ENCODE assay signal across 11 cellular contexts in the genomic region with DNA sequence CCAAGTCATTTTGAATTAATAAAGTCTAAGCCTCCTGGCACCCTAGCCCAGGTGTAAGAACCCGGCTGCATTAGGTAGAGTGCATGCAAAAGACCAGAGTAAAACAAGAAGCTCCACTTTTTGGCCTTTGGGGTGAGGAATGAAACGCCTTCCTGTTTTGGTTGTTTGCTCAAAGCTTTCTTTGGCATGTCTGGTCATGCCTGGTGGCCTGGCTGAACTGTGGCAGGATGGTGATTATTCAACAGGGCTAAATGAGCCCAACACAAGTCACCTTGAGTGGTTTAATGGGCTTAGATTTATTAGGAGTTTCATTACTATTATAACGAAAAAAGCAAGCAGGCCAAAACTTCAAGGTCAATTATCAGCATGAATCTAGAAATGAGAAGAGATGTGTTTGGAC. TPM values are rescaled to one million over a fixed set of nuclear protein-coding genes. Genes with fewer than 3 reads are reported as not detected.
A peak's percentile ranks its signal among the peaks of the same experiment; 100 is the strongest.
DNase-seq lines count a peak whose midpoint lies in the region; ATAC-seq and TF ChIP-seq lines count a peak whose summit lies in the region.
"Had no signal": no experiment of that assay in that cellular context is flagged by ENCODE, and none has a peak within 500 bp of the region (broad histone marks: within the 10 kb centered on the region; RNA-seq: fewer than 3 reads in every experiment).

No MANE protein-coding gene starts in this region.

- POLR2A ChIA-PET in IMR-90 (lab: Charles Lee; ENCODE audit: unreplicated experiment) = no interaction called here

- H3K27ac ChIP-seq in IMR-90 (ENCODE audit: insufficient read depth, low read length) = peak overlapping the region; percentile 52; the same call in 1 of the 2 replicates
- H3K27ac ChIP-seq in effector memory CD4-positive, alpha-beta T cell (ENCODE audit: insufficient read depth, low read length, poor library complexity, severe bottlenecking) = no peak overlapping the region

- H3K4ac ChIP-seq in IMR-90 (ENCODE audit: low read depth, low read length) = peak overlapping the region; percentile 97

- H4K8ac ChIP-seq in IMR-90 (ENCODE audit: low read depth in 2 of 2, low read length in 2 of 2) = peak overlapping the region; percentile 11 to 93; a peak in 3 of 4 replicates

- H2BK15ac ChIP-seq in IMR-90 (ENCODE audit: low read depth, low read length) = peak overlapping the region; percentile 45; the same call in 2 of the 3 replicates

- peak overlapping the region; percentile 68 for H2BK5ac ChIP-seq in IMR-90 (ENCODE audit: low read depth, low read length, poor library complexity, severe bottlenecking)

- no peak overlapping the region for H3K4me3 Mint-ChIP-seq in activated T-helper 1 cell treated with anti-CD3 and anti-CD28 coated beads, Interleukin-12 subunit alpha, Interleukin-12 subunit beta, Interleukin-2, Interleukin-4 antibody, amounts not matched to agents 30 ng/mL and 10 ng/mL and 1 ng/mL, durations not matched to agents 14 hours and 24 hours and 36 hours
- no peak overlapping the region for H3K4me3 Mint-ChIP-seq in memory B cell

- H3K4me1 Mint-ChIP-seq in activated T-helper 1 cell treated with anti-CD3 and anti-CD28 coated beads, Interleukin-12 subunit alpha, Interleukin-12 subunit beta, Interleukin-2, Interleukin-4 antibody, amounts not matched to agents 30 ng/mL and 10 ng/mL and 1 ng/mL, durations not matched to agents 14 hours and 24 hours and 36 hours (ENCODE audit: low read depth) = peaks cover 27% of the 10 kb centered on the region
- no peaks in the 10 kb centered on the region for H3K4me1 Mint-ChIP-seq in memory B cell

- H4K91ac ChIP-seq in IMR-90 (ENCODE audit: insufficient read depth, low read depth, low read length) = peak overlapping the region; percentile 79; the same call in 1 of the 2 replicates

- H3K9me1 ChIP-seq in IMR-90 (ENCODE audit: insufficient read depth, low read length) = peaks cover 16% of the 10 kb centered on the region

- peak overlapping the region; percentile 11 for H3K27ac Mint-ChIP-seq in activated T-helper 1 cell treated with anti-CD3 and anti-CD28 coated beads, Interleukin-12 subunit alpha, Interleukin-12 subunit beta, Interleukin-2, Interleukin-4 antibody, amounts not matched to agents 30 ng/mL and 10 ng/mL and 1 ng/mL, durations not matched to agents 14 hours and 24 hours and 36 hours
- peak overlapping the region; percentile 1 for H3K27ac Mint-ChIP-seq in memory B cell
- H3K27ac Mint-ChIP-seq: progenitor cell of endocrine pancreas had no signal

- H4K20me1 ChIP-seq in IMR-90 (ENCODE audit: insufficient read depth, low read length) = no peaks in the 10 kb centered on the region

- H3K36me3 ChIP-seq in IMR-90 (ENCODE audit: control insufficient read depth, insufficient read depth, low read length) = peaks cover 17% of the 10 kb centered on the region
- no peaks in the 10 kb centered on the region for H3K36me3 ChIP-seq in effector memory CD4-positive, alpha-beta T cell (ENCODE audit: control insufficient read depth, insufficient read depth, low read length)

- no peak for TF ChIP-seq CTCF in IMR-90 (conservative IDR thresholded peaks at IDR 0.05; ENCODE audit: low read depth, low read length)

- no peak for ATAC-seq in IMR-90 (ENCODE audit: low read depth)
- peak; percentile 44 for ATAC-seq in memory B cell (ENCODE audit: low read depth)
- ATAC-seq in GM19023 (IDR thresholded peaks at IDR 0.05; ENCODE audit: unreplicated experiment) = no peak
- no peak for ATAC-seq in GM19328 (IDR thresholded peaks at IDR 0.05; ENCODE audit: unreplicated experiment)

- BruUV-seq in IMR-90 (replicated peaks; lab: Mats Ljungman, UMichigan) = no TSS peak

- H2AK9ac ChIP-seq in IMR-90 (replicated peaks; ENCODE audit: low read depth, low read length, poor library complexity) = peak overlapping the region; percentile 26

- DNase-seq in DMS79 treated with DMSO at 0.1 percent for 48 hours (lab: John Stamatoyannopoulos, UW) (peak; percentile 91), IMR-90 (no peak), memory B cell (ENCODE audit: low spot score in 2 of 2) (no peak), cardiac septum (ENCODE audit: low spot score) (no peak)
- no peak for DNase-seq in activated T-helper 1 cell treated with anti-CD3 and anti-CD28 coated beads, Interleukin-12 subunit alpha, Interleukin-12 subunit beta, Interleukin-2, Interleukin-4 antibody, amounts not matched to agents 30 ng/mL and 10 ng/mL and 1 ng/mL, durations not matched to agents 14 hours and 24 hours and 36 hours (ENCODE audit: low spot score)
- no peak for DNase-seq in effector memory CD4-positive, alpha-beta T cell
- DNase-seq: amygdala, T1000 had no signal

- H2BK20ac ChIP-seq in IMR-90 (ENCODE audit: low read depth, low read length) = peak overlapping the region; percentile 94

- H3K36me3 Mint-ChIP-seq in activated T-helper 1 cell treated with anti-CD3 and anti-CD28 coated beads, Interleukin-12 subunit alpha, Interleukin-12 subunit beta, Interleukin-2, Interleukin-4 antibody, amounts not matched to agents 30 ng/mL and 10 ng/mL and 1 ng/mL, durations not matched to agents 14 hours and 24 hours and 36 hours (ENCODE audit: low read depth) = peaks cover 22% of the 10 kb centered on the region
- H3K36me3 Mint-ChIP-seq in memory B cell = peaks cover 6% of the 10 kb centered on the region

- no peak for TF ChIP-seq POLR2A in IMR-90 (IDR thresholded peaks at IDR 0.05; ENCODE audit: low read depth, low read length)

- H3K56ac ChIP-seq in IMR-90 (ENCODE audit: extremely low read depth, insufficient read depth, low read length) = peak overlapping the region; percentile 24; the same call in 1 of the 2 replicates

- peak overlapping the region; percentile 96; the same call in 1 of the 2 replicates for H3K23ac ChIP-seq in IMR-90 (ENCODE audit: low read depth, low read length)

- H2AK5ac ChIP-seq in IMR-90 (ENCODE audit: low read depth, low read length) = peak overlapping the region; percentile 93; the same call in 1 of the 2 replicates

- in situ Hi-C loops in IMR-90 (cut with MboI; ENCODE audit: low sequenced_read_pairs) = no loop called here

- peak overlapping the region; percentile 78 for H2BK120ac ChIP-seq in IMR-90 (ENCODE audit: low read depth, low read length)

- peaks cover 27% of the 10 kb centered on the region for H3K4me1 ChIP-seq in IMR-90 (ENCODE audit: control insufficient read depth, insufficient read depth, low read length)
- H3K4me1 ChIP-seq in effector memory CD4-positive, alpha-beta T cell (ENCODE audit: control insufficient read depth, insufficient read depth, low read length, poor library complexity, severe bottlenecking) = no peaks in the 10 kb centered on the region

- no peaks in the 10 kb centered on the region for H3K27me3 ChIP-seq in IMR-90 (ENCODE audit: control insufficient read depth, insufficient read depth, low read length)
- H3K27me3 ChIP-seq in effector memory CD4-positive, alpha-beta T cell (replicated peaks; ENCODE audit: control insufficient read depth, insufficient read depth, low read length, poor library complexity, severe bottlenecking) = no peaks in the 10 kb centered on the region

- H3K27me3 Mint-ChIP-seq in activated T-helper 1 cell treated with anti-CD3 and anti-CD28 coated beads, Interleukin-12 subunit alpha, Interleukin-12 subunit beta, Interleukin-2, Interleukin-4 antibody, amounts not matched to agents 30 ng/mL and 10 ng/mL and 1 ng/mL, durations not matched to agents 14 hours and 24 hours and 36 hours (ENCODE audit: insufficient read depth) = no peaks in the 10 kb centered on the region
- no peaks in the 10 kb centered on the region for H3K27me3 Mint-ChIP-seq in memory B cell
- H3K27me3 Mint-ChIP-seq: progenitor cell of endocrine pancreas had no signal

- peak overlapping the region; percentile 89 for H3K18ac ChIP-seq in IMR-90 (ENCODE audit: low read depth, low read length)

- H3K79me1 ChIP-seq in IMR-90 (ENCODE audit: low read depth in 1 of 2, low read length in 2 of 2) = peaks cover 7 to 28% of the 10 kb centered on the region in 2 experiments; a peak in 3 of 4 replicates

- H3K9me3 ChIP-seq in IMR-90 (ENCODE audit: control insufficient read depth, insufficient read depth, low read length) = no peaks in the 10 kb centered on the region
- no peaks in the 10 kb centered on the region for H3K9me3 ChIP-seq in effector memory CD4-positive, alpha-beta T cell (ENCODE audit: control insufficient read depth, low read length)

- H3K9me3 Mint-ChIP-seq in activated T-helper 1 cell treated with anti-CD3 and anti-CD28 coated beads, Interleukin-12 subunit alpha, Interleukin-12 subunit beta, Interleukin-2, Interleukin-4 antibody, amounts not matched to agents 30 ng/mL and 10 ng/mL and 1 ng/mL, durations not matched to agents 14 hours and 24 hours and 36 hours = no peaks in the 10 kb centered on the region
- H3K9me3 Mint-ChIP-seq in memory B cell = no peaks in the 10 kb centered on the region

- CTCF ChIA-PET in IMR-90 (lab: Yijun Ruan, JAX) = interaction anchor here (0.9 kb wide), 1 partner anchor 81 kb away, joined by 4 read pairs; no protein-coding TSS in a partner anchor

- H3K9ac ChIP-seq in IMR-90 (ENCODE audit: low read depth, low read length) = no peak overlapping the region

- 94% methylated on average over 2 of the region's 3 CpGs; no CpG with 5 or more reads in 1 of the 2 experiments for WGBS in IMR-90 (ENCODE audit: extremely low coverage in 2 of 2, insufficient read length in 1 of 2), 2 experiments

- H3K4me3 ChIP-seq in IMR-90 (ENCODE audit: insufficient read depth, low read depth, low read length) = no peak overlapping the region
- no peak overlapping the region for H3K4me3 ChIP-seq in effector memory CD4-positive, alpha-beta T cell (ENCODE audit: insufficient read depth, low read depth, low read length, poor library complexity, severe bottlenecking)

- H4K5ac ChIP-seq in IMR-90 (ENCODE audit: low read depth, low read length) = peak overlapping the region; percentile 96

- intact Hi-C loops in IMR-90 (cut with micrococcal nuclease) (loop anchor here (5.0 kb wide), 1 partner anchor 133 kb away; no protein-coding TSS in a partner anchor), cardiac septum (cut with DNase I) (no loop called here)
- intact Hi-C loops in activated T-helper 1 cell treated with anti-CD3 and anti-CD28 coated beads, Interleukin-12 subunit alpha, Interleukin-12 subunit beta, Interleukin-2, Interleukin-4 antibody, amounts not matched to agents 30 ng/mL and 10 ng/mL and 1 ng/mL, durations not matched to agents 14 hours and 24 hours and 36 hours (cut with micrococcal nuclease) = no loop called here

- peak overlapping the region; percentile 96 for H3K14ac ChIP-seq in IMR-90 (replicated peaks; ENCODE audit: low read depth, low read length)

- dilution Hi-C loops in IMR-90 (cut with HindIII; ENCODE audit: low sequenced_read_pairs, unreplicated experiment) = no loop called here

- no peak for TF ChIP-seq RAD21 in IMR-90 (IDR thresholded peaks at IDR 0.05; ENCODE audit: low read length)

- H3K4me2 ChIP-seq in IMR-90 (ENCODE audit: low read depth, low read length) = no peak overlapping the region

- H2AFZ ChIP-seq in IMR-90 (replicated peaks; ENCODE audit: low read length, poor library complexity) = no peak overlapping the region

RNA-seq across cellular contexts. Expression of a gene that starts 40.9 kb away (rescaled TPM):
- total RNA-seq in IMR-90 (2012; rRNA removed) = not detected in 2 replicates
- polyA plus RNA-seq in IMR-90 (2012; rRNA removed) = not detected in 2 replicates
- polyA plus RNA-seq in IMR-90 (2012; cell fraction: cytosol; rRNA removed) = not detected in 2 replicates
- not detected in 2 replicates for polyA plus RNA-seq in IMR-90 (2012; cell fraction: nucleus; rRNA removed; ENCODE audit: low replicate concordance)
- not detected in 2 replicates for total RNA-seq in activated T-helper 1 cell treated with anti-CD3 and anti-CD28 coated beads, Interleukin-12 subunit alpha, Interleukin-12 subunit beta, Interleukin-2, Interleukin-4 antibody, amounts not matched to agents 30 ng/mL and 10 ng/mL and 1 ng/mL, durations not matched to agents 14 hours and 24 hours and 36 hours
- total RNA-seq in cardiac septum = not detected
- total RNA-seq: progenitor cell of endocrine pancreas had no signal
